In genomic region chr18:76573325-76574025, GRCh38 we compare ENCODE assay signal across 13 cellular contexts.
A peak's percentile ranks its signal among the peaks of the same experiment; 100 is the strongest.
DNase-seq lines count a peak whose midpoint lies in the region; TF ChIP-seq lines count a peak whose summit lies in the region.
"Had no signal": no experiment of that assay in that cellular context is flagged by ENCODE, and none has a peak within 500 bp of the region (broad histone marks: within the 10 kb centered on the region; RNA-seq: fewer than 3 reads in every experiment).

No MANE protein-coding gene starts in this region.

- H3K4me3 ChIP-seq in ACC112 (ENCODE audit: low read depth, low read length) (0 out of 2 replicates have a peak overlapping the region, but pooled peaks have one; percentile 11), HL-60 (replicated peaks; ENCODE audit: insufficient read depth, low read length) (no peak overlapping the region)

- DNase-seq in HL-60 (ENCODE audit: low read depth in 1 of 2, low spot score in 1 of 2) (peak; percentile 73 to 95), SIG-M5 (lab: John Stamatoyannopoulos, UW) (peak; percentile 55), inferior parietal cortex (ENCODE audit: extremely low spot score) (peak; percentile 23), hepatic stellate cell (ENCODE audit: low spot score) (no peak), NCI-H1048 (lab: John Stamatoyannopoulos, UW) (no peak), NCI-H1436 (lab: John Stamatoyannopoulos, UW) (no peak), NCI-H446 treated with DMSO at 0.1 percent for 48 hours (lab: John Stamatoyannopoulos, UW) (no peak)
- DNase-seq: activated CD8-positive, alpha-beta memory T cell treated with anti-CD3 and anti-CD28 coated beads for 24 hours; aorta; MM.1S; SK-N-SH had no signal

- peak overlapping the region; percentile 65 for H3K27ac ChIP-seq in ACC112 (ENCODE audit: low read depth, low read length)
- peak overlapping the region; percentile 47 for H3K27ac ChIP-seq in HL-60 (replicated peaks)
- H3K27ac ChIP-seq: C4-2B had no signal

- H2AFZ ChIP-seq in ACC112 (ENCODE audit: low read length, unreplicated experiment) = no peak overlapping the region

- no peak for TF ChIP-seq CTCF in HL-60 (IDR thresholded peaks at IDR 0.05; ENCODE audit: insufficient read depth, low read length)

- H3K36me3 ChIP-seq in ACC112 (ENCODE audit: insufficient read depth, low read length) = no peaks in the 10 kb centered on the region

- no peaks in the 10 kb centered on the region for H3K79me2 ChIP-seq in ACC112 (ENCODE audit: control insufficient read depth, insufficient read depth, low read length, unreplicated experiment)

- H3K27me3 ChIP-seq in ACC112 (ENCODE audit: insufficient read depth, low read length) (no peaks in the 10 kb centered on the region), HL-60 (ENCODE audit: insufficient read depth, poor library complexity, severe bottlenecking) (no peaks in the 10 kb centered on the region)

- peaks cover 18% of the 10 kb centered on the region for H3K4me1 ChIP-seq in ACC112 (ENCODE audit: control insufficient read depth, insufficient read depth, low read length, unreplicated experiment)

Comparison
In these comparisons a context has a peak if more than half of its experiments do, and no peak if none do; other contexts are left out.
1. DNase-seq: peak in HL-60 (2 of 2), SIG-M5 (single experiment) and inferior parietal cortex (single experiment); none in hepatic stellate cell (single experiment), NCI-H1048 (single experiment), NCI-H1436 (single experiment) and NCI-H446 treated with DMSO at 0.1 percent for 48 hours (single experiment).